9 cellular contexts compared by ENCODE assay signal in the genomic region with DNA sequence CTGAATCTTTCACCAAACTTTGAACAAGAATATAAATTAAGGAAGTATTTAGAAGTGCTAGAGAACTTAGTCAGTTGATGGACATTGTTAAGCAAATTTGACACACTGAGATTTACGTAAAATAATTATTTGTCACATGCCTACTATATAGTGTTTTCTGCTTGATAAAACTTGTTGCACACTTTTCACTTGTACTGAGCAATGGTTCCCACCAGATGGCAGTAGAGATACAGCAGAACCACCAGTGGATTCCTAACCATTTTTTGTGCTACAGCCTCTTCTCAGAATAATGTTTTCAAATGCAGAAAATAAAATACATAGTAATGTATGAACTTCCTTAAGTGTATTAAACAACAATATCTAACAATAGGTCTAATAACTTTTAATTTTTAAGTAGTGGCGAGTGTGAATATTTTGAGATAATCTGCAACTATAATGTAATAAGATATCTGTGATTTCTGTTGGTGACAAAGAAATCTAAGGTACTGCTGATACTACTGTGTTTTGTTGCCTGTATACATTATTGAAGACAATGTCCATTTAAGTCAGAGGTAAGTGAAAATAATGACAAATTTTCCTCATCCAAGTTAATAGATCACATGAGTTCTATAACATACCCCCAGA.
DNase-seq lines count a peak whose midpoint lies in the region; ATAC-seq, FAIRE-seq and TF ChIP-seq lines count a peak whose summit lies in the region.
"Had no signal": no experiment of that assay in that cellular context is flagged by ENCODE, and none has a peak within 500 bp of the region (broad histone marks: within the 10 kb centered on the region; RNA-seq: fewer than 3 reads in every experiment).

No MANE protein-coding gene starts in this region.

- ATAC-seq in GM21528 (IDR thresholded peaks at IDR 0.05; ENCODE audit: low FRiP score, unreplicated experiment), result peak; percentile 70

- H3K4me3 Mint-ChIP-seq in activated CD4-positive, alpha-beta T cell treated with anti-CD3 and anti-CD28 coated beads, Interleukin-2, amount 10 ng/mL, durations not matched to agents 7 days and 5 days, result no peak overlapping the region
- H3K4me3 Mint-ChIP-seq in astrocyte (ENCODE audit: unreplicated experiment) (no peak overlapping the region), type B pancreatic cell (no peak overlapping the region)
- H3K4me3 Mint-ChIP-seq: central memory CD8-positive, alpha-beta T cell had no signal

- no peak overlapping the region for H3K9ac ChIP-seq in astrocyte (ENCODE audit: low read length)

- FAIRE-seq in astrocyte (lab: Jason Lieb, UNC), result peak; percentile 99

- POLR2A ChIA-PET in activated CD4-positive, alpha-beta T cell treated with anti-CD3 and anti-CD28 coated beads, Interleukin-2, amount 10 ng/mL, durations not matched to agents 7 days and 5 days (lab: Charles Lee), result no interaction called here

- no peaks in the 10 kb centered on the region for H4K20me1 ChIP-seq in astrocyte (ENCODE audit: insufficient read depth, low read length)

- no peaks in the 10 kb centered on the region for H3K36me3 ChIP-seq in astrocyte (ENCODE audit: insufficient read depth, low read length)

- peak; percentile 30 for DNase-seq in activated CD4-positive, alpha-beta T cell treated with anti-CD3 and anti-CD28 coated beads, Interleukin-2, amount 10 ng/mL, durations not matched to agents 7 days and 5 days
- no peak for DNase-seq in activated CD4-positive, alpha-beta T cell treated with anti-CD3 and anti-CD28 coated beads, Interleukin-2, amount 50 U/mL, for 4 hours
- DNase-seq in LHCN-M2 (ENCODE audit: low read depth) (peak; percentile 23), astrocyte (ENCODE audit: low read depth) (peak; percentile 10), iris pigment epithelial cell (ENCODE audit: low read depth) (peak; percentile 54), type B pancreatic cell (ENCODE audit: extremely low spot score, unreplicated experiment) (no peak), NCI-H146 (lab: John Stamatoyannopoulos, UW) (no peak)

- H3K4me1 ChIP-seq in astrocyte (ENCODE audit: insufficient read depth, low read length), result no peaks in the 10 kb centered on the region

- no peaks in the 10 kb centered on the region for H3K27me3 ChIP-seq in astrocyte (ENCODE audit: insufficient read depth, low read length)

- H3K9me3 ChIP-seq in astrocyte (ENCODE audit: insufficient read depth, low read depth, low read length), result no peaks in the 10 kb centered on the region

- CTCF ChIA-PET in activated CD4-positive, alpha-beta T cell treated with anti-CD3 and anti-CD28 coated beads, Interleukin-2, amount 10 ng/mL, durations not matched to agents 7 days and 5 days (lab: Charles Lee), result no interaction called here

- no peaks in the 10 kb centered on the region for H3K4me1 Mint-ChIP-seq in activated CD4-positive, alpha-beta T cell treated with anti-CD3 and anti-CD28 coated beads, Interleukin-2, amount 10 ng/mL, durations not matched to agents 7 days and 5 days
- H3K4me1 Mint-ChIP-seq in astrocyte (ENCODE audit: low read depth, unreplicated experiment), result no peaks in the 10 kb centered on the region
- H3K4me1 Mint-ChIP-seq in type B pancreatic cell (ENCODE audit: unreplicated experiment), result no peaks in the 10 kb centered on the region
- H3K4me1 Mint-ChIP-seq: central memory CD8-positive, alpha-beta T cell had no signal

- H3K27ac ChIP-seq in astrocyte (ENCODE audit: low read depth, low read length), result no peak overlapping the region

- TF ChIP-seq CTCF in astrocyte (IDR thresholded peaks at IDR 0.05; ENCODE audit: insufficient read depth, low read depth, low read length) (peak; percentile 63), type B pancreatic cell (conservative IDR thresholded peaks at IDR 0.05) (peak; percentile 91)

- H2AFZ ChIP-seq in astrocyte (ENCODE audit: low read depth, low read length), result no peak overlapping the region

- peaks cover 16% of the 10 kb centered on the region for H3K36me3 Mint-ChIP-seq in activated CD4-positive, alpha-beta T cell treated with anti-CD3 and anti-CD28 coated beads, Interleukin-2, amount 10 ng/mL, durations not matched to agents 7 days and 5 days (ENCODE audit: low read depth)
- H3K36me3 Mint-ChIP-seq in astrocyte (ENCODE audit: low read depth, unreplicated experiment), result peaks cover 7% of the 10 kb centered on the region
- peaks cover 13% of the 10 kb centered on the region for H3K36me3 Mint-ChIP-seq in type B pancreatic cell

- no peaks in the 10 kb centered on the region for H3K79me2 ChIP-seq in astrocyte (ENCODE audit: insufficient read depth, low read length)

- no peaks in the 10 kb centered on the region for H3K9me3 Mint-ChIP-seq in activated CD4-positive, alpha-beta T cell treated with anti-CD3 and anti-CD28 coated beads, Interleukin-2, amount 10 ng/mL, durations not matched to agents 7 days and 5 days
- H3K9me3 Mint-ChIP-seq in astrocyte (ENCODE audit: unreplicated experiment), result peaks cover 2% of the 10 kb centered on the region
- H3K9me3 Mint-ChIP-seq in type B pancreatic cell, result no peaks in the 10 kb centered on the region
- H3K9me3 Mint-ChIP-seq: central memory CD8-positive, alpha-beta T cell had no signal

- no peak overlapping the region for H3K4me2 ChIP-seq in astrocyte (ENCODE audit: low read length)

- H3K27me3 Mint-ChIP-seq in activated CD4-positive, alpha-beta T cell treated with anti-CD3 and anti-CD28 coated beads, Interleukin-2, amount 10 ng/mL, durations not matched to agents 7 days and 5 days, result no peaks in the 10 kb centered on the region
- H3K27me3 Mint-ChIP-seq in astrocyte (ENCODE audit: low read depth, unreplicated experiment) (no peaks in the 10 kb centered on the region), type B pancreatic cell (no peaks in the 10 kb centered on the region)
- H3K27me3 Mint-ChIP-seq: central memory CD8-positive, alpha-beta T cell had no signal

- no peak overlapping the region for H3K4me3 ChIP-seq in astrocyte (ENCODE audit: insufficient read depth, low read depth, low read length)

- H3K27ac Mint-ChIP-seq in activated CD4-positive, alpha-beta T cell treated with anti-CD3 and anti-CD28 coated beads, Interleukin-2, amount 10 ng/mL, durations not matched to agents 7 days and 5 days, result no peak overlapping the region
- H3K27ac Mint-ChIP-seq in astrocyte (ENCODE audit: unreplicated experiment) (no peak overlapping the region), type B pancreatic cell (no peak overlapping the region)

Comparison
In these comparisons a context has a peak if more than half of its experiments do, and no peak if none do; other contexts are left out.
1. DNase-seq: peak in activated CD4-positive, alpha-beta T cell treated with anti-CD3 and anti-CD28 coated beads, Interleukin-2, amount 10 ng/mL, durations not matched to agents 7 days and 5 days (single experiment), LHCN-M2 (single experiment), astrocyte (single experiment) and iris pigment epithelial cell (single experiment); none in activated CD4-positive, alpha-beta T cell treated with anti-CD3 and anti-CD28 coated beads, Interleukin-2, amount 50 U/mL, for 4 hours (0 of 2), type B pancreatic cell (single experiment) and NCI-H146 (single experiment).